Comparison of ENCODE assay signal across 10 cellular contexts in the genomic region with DNA sequence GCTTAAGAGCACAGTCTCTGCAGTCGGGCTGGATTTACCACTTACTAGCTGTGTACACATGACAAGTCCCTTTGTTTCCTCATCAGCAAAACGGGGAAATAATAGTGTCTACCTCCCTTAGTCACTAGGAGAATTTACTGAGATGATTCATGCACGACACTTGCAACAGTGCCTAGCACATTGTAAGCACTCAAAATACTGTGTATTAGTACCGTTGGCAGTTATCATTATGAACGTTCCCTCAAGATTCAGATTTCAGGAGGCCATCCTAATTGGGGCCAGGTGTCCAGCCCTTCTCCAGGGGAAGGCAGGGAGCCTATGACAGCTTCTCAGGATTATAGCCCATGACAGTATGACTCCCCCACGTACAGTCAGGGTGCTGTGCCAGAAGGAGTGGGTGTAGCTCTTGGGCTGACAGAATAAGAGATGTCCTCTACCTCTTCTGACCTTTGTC.
DNase-seq lines count a peak whose midpoint lies in the region; ATAC-seq and TF ChIP-seq lines count a peak whose summit lies in the region.
"Had no signal": no experiment of that assay in that cellular context is flagged by ENCODE, and none has a peak within 500 bp of the region (broad histone marks: within the 10 kb centered on the region; RNA-seq: fewer than 3 reads in every experiment).

No MANE protein-coding gene starts in this region.

- H3K27me3 ChIP-seq in osteoblast (ENCODE audit: insufficient read depth, low read length) = no peaks in the 10 kb centered on the region

- no peak overlapping the region for H3K4me3 ChIP-seq in osteoblast (ENCODE audit: insufficient read depth, low read length)

- no peak for DNase-seq in activated CD4-positive, alpha-beta T cell treated with anti-CD3 and anti-CD28 coated beads, Interleukin-2, amount 10 ng/mL, durations not matched to agents 7 days and 5 days
- DNase-seq in activated CD4-positive, alpha-beta T cell treated with anti-CD3 and anti-CD28 coated beads for 4 hours = no peak
- DNase-seq in LHCN-M2 (ENCODE audit: low read depth) (peak; percentile 30), amniotic epithelial cell (ENCODE audit: low read depth) (peak; percentile 76), osteoblast (ENCODE audit: insufficient read length, low spot score, missing footprints) (no peak), SHP77 (lab: John Stamatoyannopoulos, UW) (no peak), NCI-H187 (lab: John Stamatoyannopoulos, UW) (no peak)
- DNase-seq: left cardiac atrium, posterior cingulate gyrus had no signal

- CTCF ChIA-PET in activated CD4-positive, alpha-beta T cell treated with anti-CD3 and anti-CD28 coated beads, Interleukin-2, amount 10 ng/mL, durations not matched to agents 7 days and 5 days (lab: Charles Lee) = interaction anchor here (0.8 to 1.6 kb wide), 2 partner anchors 8 to 11 kb away, joined by 3 read pairs; no protein-coding TSS in a partner anchor

- no peaks in the 10 kb centered on the region for H3K79me2 ChIP-seq in osteoblast (ENCODE audit: insufficient read depth, low read length)

- H3K36me3 ChIP-seq in osteoblast (ENCODE audit: insufficient read depth, low read length) = no peaks in the 10 kb centered on the region

- H4K20me1 ChIP-seq in osteoblast (ENCODE audit: insufficient read depth, low read length) = no peaks in the 10 kb centered on the region

- H3K4me1 Mint-ChIP-seq in activated CD4-positive, alpha-beta T cell treated with anti-CD3 and anti-CD28 coated beads, Interleukin-2, amount 10 ng/mL, durations not matched to agents 7 days and 5 days = peaks cover 33% of the 10 kb centered on the region

- peaks cover 53% of the 10 kb centered on the region for H3K4me1 ChIP-seq in osteoblast (ENCODE audit: insufficient read depth, low read length)

- POLR2A ChIA-PET in activated CD4-positive, alpha-beta T cell treated with anti-CD3 and anti-CD28 coated beads, Interleukin-2, amount 10 ng/mL, durations not matched to agents 7 days and 5 days (lab: Charles Lee) = no interaction called here

- peak overlapping the region; percentile 98 for H3K27ac ChIP-seq in osteoblast (ENCODE audit: low read depth, low read length)

- peaks cover 70% of the 10 kb centered on the region for H3K36me3 Mint-ChIP-seq in activated CD4-positive, alpha-beta T cell treated with anti-CD3 and anti-CD28 coated beads, Interleukin-2, amount 10 ng/mL, durations not matched to agents 7 days and 5 days (ENCODE audit: low read depth)

- H2AFZ ChIP-seq in osteoblast (ENCODE audit: low read length) = no peak overlapping the region

- H3K4me3 Mint-ChIP-seq in activated CD4-positive, alpha-beta T cell treated with anti-CD3 and anti-CD28 coated beads, Interleukin-2, amount 10 ng/mL, durations not matched to agents 7 days and 5 days = no peak overlapping the region

- no peaks in the 10 kb centered on the region for H3K9me3 Mint-ChIP-seq in activated CD4-positive, alpha-beta T cell treated with anti-CD3 and anti-CD28 coated beads, Interleukin-2, amount 10 ng/mL, durations not matched to agents 7 days and 5 days

- no peak for TF ChIP-seq CTCF in osteoblast (IDR thresholded peaks at IDR 0.05; ENCODE audit: extremely low read depth, low read depth, low read length)

- H3K27ac Mint-ChIP-seq in activated CD4-positive, alpha-beta T cell treated with anti-CD3 and anti-CD28 coated beads, Interleukin-2, amount 10 ng/mL, durations not matched to agents 7 days and 5 days = peak overlapping the region; percentile 4

- ATAC-seq in GM21515 (IDR thresholded peaks at IDR 0.05; ENCODE audit: unreplicated experiment) = no peak

- no peaks in the 10 kb centered on the region for H3K9me3 ChIP-seq in osteoblast (ENCODE audit: low read depth, low read length)

- H3K4me2 ChIP-seq in osteoblast (ENCODE audit: insufficient read depth, low read length) = peak overlapping the region; percentile 44

- H3K27me3 Mint-ChIP-seq in activated CD4-positive, alpha-beta T cell treated with anti-CD3 and anti-CD28 coated beads, Interleukin-2, amount 10 ng/mL, durations not matched to agents 7 days and 5 days = no peaks in the 10 kb centered on the region

Comparison
In these comparisons a context has a peak if more than half of its experiments do, and no peak if none do; other contexts are left out.
1. DNase-seq: peak in LHCN-M2 (single experiment) and amniotic epithelial cell (single experiment); none in activated CD4-positive, alpha-beta T cell treated with anti-CD3 and anti-CD28 coated beads, Interleukin-2, amount 10 ng/mL, durations not matched to agents 7 days and 5 days (single experiment), activated CD4-positive, alpha-beta T cell treated with anti-CD3 and anti-CD28 coated beads for 4 hours (0 of 2), osteoblast (single experiment), SHP77 (0 of 2) and NCI-H187 (0 of 2).